ENCODE assay signal across 17 cellular contexts in genomic region chr3:182622241-182622545, GRCh38.
A peak's percentile ranks its signal among the peaks of the same experiment; 100 is the strongest.
DNase-seq lines count a peak whose midpoint lies in the region; ATAC-seq and TF ChIP-seq lines count a peak whose summit lies in the region.
"Had no signal": no experiment of that assay in that cellular context is flagged by ENCODE, and none has a peak within 500 bp of the region (broad histone marks: within the 10 kb centered on the region; RNA-seq: fewer than 3 reads in every experiment).

No MANE protein-coding gene starts in this region.

- TF ChIP-seq CTCF in 22Rv1 (IDR thresholded peaks at IDR 0.05) (peak; percentile 48), KMS-11 (conservative IDR thresholded peaks at IDR 0.05; ENCODE audit: low read depth, low read length) (peak; percentile 18; the same call in 1 of the 2 replicates), Panc1 (IDR thresholded peaks at IDR 0.05) (peak; percentile 29; the same call in 1 of the 2 replicates), chondrocyte (IDR thresholded peaks at IDR 0.05) (peak; percentile 40), transverse colon (IDR thresholded peaks at IDR 0.05) (no peak)

- no peak overlapping the region for H2AFZ ChIP-seq in KMS-11 (ENCODE audit: low read depth)
- H2AFZ ChIP-seq: GM23338 had no signal

- POLR2A ChIA-PET in Panc1 (lab: Charles Lee) = no interaction called here

- peaks cover 37% of the 10 kb centered on the region for H3K4me1 ChIP-seq in KMS-11 (ENCODE audit: low read depth, poor library complexity, severe bottlenecking)
- no peaks in the 10 kb centered on the region for H3K4me1 ChIP-seq in Panc1 (ENCODE audit: control insufficient read depth, insufficient read depth, low read length)
- H3K4me1 ChIP-seq in transverse colon = peaks cover 0 to 14% (median 6%) of the 10 kb centered on the region in 4 donors

- CTCF ChIA-PET in Panc1 (lab: Charles Lee) = no interaction called here

- H3K4me3 Mint-ChIP-seq in chondrocyte (ENCODE audit: unreplicated experiment) = no peak overlapping the region
- H3K4me3 Mint-ChIP-seq: CD8-positive, alpha-beta T cell; GM23338; HFFc6; IgD-negative memory B cell had no signal

- peaks cover 9% of the 10 kb centered on the region for H3K9me3 Mint-ChIP-seq in chondrocyte (ENCODE audit: low read depth)
- H3K9me3 Mint-ChIP-seq: CD8-positive, alpha-beta T cell; GM23338; IgD-negative memory B cell had no signal

- no peak for ATAC-seq in Panc1
- ATAC-seq in activated CD4-positive, CD25-positive, alpha-beta regulatory T cell treated with anti-CD3 and anti-CD28 coated beads, Interleukin-2, amount 50 U/mL, for 24 hours = no peak
- ATAC-seq: CD8-positive, alpha-beta T cell; GM23338; HCT116; HepG2 had no signal

- peaks cover 6% of the 10 kb centered on the region for H3K27me3 Mint-ChIP-seq in chondrocyte (ENCODE audit: low read depth)

- no peaks in the 10 kb centered on the region for H3K36me3 ChIP-seq in KMS-11 (ENCODE audit: insufficient read depth)
- no peaks in the 10 kb centered on the region for H3K36me3 ChIP-seq in Panc1 (ENCODE audit: control insufficient read depth, insufficient read depth, low read length)
- H3K36me3 ChIP-seq in transverse colon = no peaks in the 10 kb centered on the region
- H3K36me3 ChIP-seq: BLaER1 had no signal

- TF ChIP-seq EP300 in transverse colon (IDR thresholded peaks at IDR 0.05; ENCODE audit: low read depth) = no peak

- H4K20me1 ChIP-seq in KMS-11 (ENCODE audit: insufficient read depth) = no peaks in the 10 kb centered on the region
- H4K20me1 ChIP-seq: BLaER1 had no signal

- H3K27me3 ChIP-seq in KMS-11 (ENCODE audit: insufficient read depth, low read depth) (no peaks in the 10 kb centered on the region), Panc1 (ENCODE audit: control insufficient read depth, insufficient read depth, low read length) (peaks cover 9% of the 10 kb centered on the region), transverse colon (no peaks in the 10 kb centered on the region)
- H3K27me3 ChIP-seq: BLaER1 had no signal

- intact Hi-C loops in Panc1 (cut with micrococcal nuclease; ENCODE audit: unreplicated experiment) (loop anchor here (5.0 kb wide), 1 partner anchor 60 kb away; no protein-coding TSS in a partner anchor), transverse colon (cut with DNase I; ENCODE audit: low total_unique reads) (no loop called here)

- H3K27ac Mint-ChIP-seq in chondrocyte (ENCODE audit: unreplicated experiment) = no peak overlapping the region
- H3K27ac Mint-ChIP-seq: CD8-positive, alpha-beta T cell; GM23338; HFFc6; IgD-negative memory B cell had no signal

- H3K9ac ChIP-seq in KMS-11 = no peak overlapping the region
- H3K9ac ChIP-seq: BLaER1 had no signal

- in situ Hi-C loops in Panc1 (cut with HindIII; ENCODE audit: low pct_unique_long_range_greater_than_20kb, low sequenced_read_pairs) (no loop called here), transverse colon (cut with MboI; ENCODE audit: low pct_ligation_motif_present in 1 of 4, low pct_unique_long_range_greater_than_20kb in 1 of 4, low sequenced_read_pairs in 3 of 4) (no loop called here)

- no peaks in the 10 kb centered on the region for H3K4me1 Mint-ChIP-seq in chondrocyte (ENCODE audit: low read depth)

- H3K4me3 ChIP-seq in KMS-11 (IDR thresholded peaks at IDR 0.05; ENCODE audit: insufficient read depth, low read depth, low read length) (no peak overlapping the region), Panc1 (ENCODE audit: low read depth in 2 of 2, low read length in 2 of 2) (no peak overlapping the region), transverse colon (no peak overlapping the region)
- H3K4me3 ChIP-seq: BLaER1, GM23338 had no signal

- H3K9me3 ChIP-seq in Panc1 (ENCODE audit: control insufficient read depth, insufficient read depth, low read depth, low read length) (no peaks in the 10 kb centered on the region), transverse colon (peaks cover 0 to 3% of the 10 kb centered on the region in 2 donors)

- H3K4me2 ChIP-seq in KMS-11 = no peak overlapping the region

- BruUV-seq in Panc1 (replicated peaks; lab: Mats Ljungman, UMichigan) = no TSS peak

- H3K27ac ChIP-seq in 22Rv1 (no peak overlapping the region), KMS-11 (no peak overlapping the region), Panc1 (ENCODE audit: low read length) (no peak overlapping the region), transverse colon (no peak overlapping the region)
- H3K27ac ChIP-seq: BLaER1 had no signal

- TF ChIP-seq POLR2A in transverse colon (IDR thresholded peaks at IDR 0.05) = no peak

- no peaks in the 10 kb centered on the region for H3K79me2 ChIP-seq in KMS-11 (ENCODE audit: insufficient read depth, low read depth)

- DNase-seq in Panc1 (ENCODE audit: low read depth, low spot score) = no peak
- no peak for DNase-seq in chondrocyte (ENCODE audit: low spot score)
- DNase-seq in anterior cingulate cortex (lab: John Stamatoyannopoulos, UW) = no peak
- no peak for DNase-seq in transverse colon
- DNase-seq in DMS 273 (lab: John Stamatoyannopoulos, UW; ENCODE audit: unreplicated experiment) = no peak
- DNase-seq: 8988T; CD8-positive, alpha-beta T cell; GF-D8; HFFc6 had no signal

- H3K36me3 Mint-ChIP-seq in chondrocyte (ENCODE audit: low read depth) = no peaks in the 10 kb centered on the region
- H3K36me3 Mint-ChIP-seq: CD8-positive, alpha-beta T cell; IgD-negative memory B cell had no signal

Comparison
In these comparisons a context has a peak if more than half of its experiments do, and no peak if none do; other contexts are left out.
1. CTCF ChIP-seq: peak in 22Rv1 (single experiment), KMS-11 (single experiment), Panc1 (single experiment) and chondrocyte (single experiment); none in transverse colon (0 of 5).